Comparison of ENCODE assay signal across 6 cellular contexts in the genomic region with DNA sequence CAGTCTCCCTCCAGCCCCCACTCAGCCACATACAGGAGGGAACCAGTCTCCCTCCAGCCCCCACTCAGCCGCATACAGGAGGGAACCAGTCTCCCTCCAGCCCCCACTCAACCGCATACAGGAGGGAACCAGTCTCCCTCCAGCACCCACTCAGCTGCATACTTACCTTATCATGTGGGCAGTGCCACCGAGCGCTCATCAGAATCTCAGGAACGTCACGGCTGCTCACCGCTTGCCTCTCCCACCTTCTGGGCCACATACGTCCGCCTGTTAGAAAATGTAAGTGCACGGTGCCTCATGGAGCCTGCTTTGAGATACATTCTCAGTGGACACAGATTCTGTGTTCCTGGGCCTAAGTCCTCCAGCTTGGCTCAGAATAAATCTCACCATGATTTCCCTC.
DNase-seq lines count a peak whose midpoint lies in the region; ATAC-seq, FAIRE-seq and TF ChIP-seq lines count a peak whose summit lies in the region.
"Not testable (repeated sequence)": the region's sequence is repeated elsewhere in the genome, so short reads cannot be mapped to it uniquely, and the experiment has no call there.

No MANE protein-coding gene starts in this region.

- not testable (repeated sequence) for H2BK120ac ChIP-seq in H1 (replicated peaks; ENCODE audit: low read depth, low read length)

- TF ChIP-seq CTCF in WTC11 (IDR thresholded peaks at IDR 0.05); H1 (IDR thresholded peaks at IDR 0.05; ENCODE audit: control extremely low read depth in 1 of 3, insufficient read depth in 1 of 3, low read depth in 1 of 3, low read length in 3 of 3); mesothelial cell of epicardium (IDR thresholded peaks at IDR 0.05; ENCODE audit: unreplicated experiment); omental fat pad (IDR thresholded peaks at IDR 0.05): not testable (repeated sequence)

- intact Hi-C loops in left colon (cut with DNase I, micrococcal nuclease) = not testable (repeated sequence)

- DNase-seq in NCI-H226 = peak; percentile 22
- not testable (repeated sequence) for DNase-seq in WTC11 (ENCODE audit: low spot score); H1 (ENCODE audit: low read depth in 1 of 2, low spot score in 2 of 2); mesothelial cell of epicardium (ENCODE audit: low spot score in 2 of 2, unreplicated experiment in 2 of 2); omental fat pad (ENCODE audit: low spot score)
- DNase-seq in left colon = peak in 1 of 2 donors; percentile 23

- not testable (repeated sequence) for H3K9me3 ChIP-seq in H1 (ENCODE audit: insufficient read depth in 2 of 2, low read depth in 1 of 2, low read length in 1 of 2)

- H3K27ac ChIP-seq in H1 (ENCODE audit: low read depth, low read length) = not testable (repeated sequence)

- H2BK12ac ChIP-seq in H1 (ENCODE audit: low read depth, low read length) = 0 out of 2 replicates have a peak overlapping the region, but pooled peaks have one; percentile 5

- FAIRE-seq in H1 (lab: Jason Lieb, UNC) = not testable (repeated sequence)

- not testable (repeated sequence) for H3K79me2 ChIP-seq in H1 (ENCODE audit: control insufficient read depth in 1 of 2, insufficient read depth in 2 of 2, low read length in 2 of 2)

- H3K18ac ChIP-seq in H1 (ENCODE audit: extremely low read depth, low read length) = peak overlapping the region; percentile 13; the same call in 1 of the 2 replicates

- not testable (repeated sequence) for H4K20me1 ChIP-seq in H1 (replicated peaks in 1 of 2; ENCODE audit: control insufficient read depth in 1 of 2, insufficient read depth in 2 of 2, low read length in 2 of 2)

- H2BK5ac ChIP-seq in H1 (ENCODE audit: low read depth, low read length) = 0 out of 2 replicates have a peak overlapping the region, but pooled peaks have one; percentile 0

- H2BK20ac ChIP-seq in H1 (ENCODE audit: low read length) = not testable (repeated sequence)

- H3K27me3 Mint-ChIP-seq in WTC11 (ENCODE audit: low read depth); mesothelial cell of epicardium (ENCODE audit: low read depth): not testable (repeated sequence)

- CTCF ChIA-PET in WTC11 (lab: Charles Lee) = not testable (repeated sequence)
- CTCF ChIA-PET in H1 (lab: Charles Lee; ENCODE audit: partially characterized antibody) = interaction anchor here (2.5 kb wide), 1 partner anchor 18 kb away, joined by 8 read pairs; no protein-coding TSS in a partner anchor

- not testable (repeated sequence) for H3K4me2 ChIP-seq in H1 (ENCODE audit: insufficient read depth in 1 of 2, low read depth in 2 of 2, low read length in 2 of 2)

- H3K27ac Mint-ChIP-seq in WTC11 (peak overlapping the region; percentile 91), mesothelial cell of epicardium (peak overlapping the region; percentile 15)

- not testable (repeated sequence) for H2AFZ ChIP-seq in H1 (ENCODE audit: low read length)

- not testable (repeated sequence) for H2BK15ac ChIP-seq in H1 (ENCODE audit: low read length)

- not testable (repeated sequence) for H3K56ac ChIP-seq in H1 (replicated peaks; ENCODE audit: insufficient read length, low read depth, low read length)

- TF ChIP-seq POLR2A in H1 (IDR thresholded peaks at IDR 0.05; ENCODE audit: control extremely low read depth in 1 of 2, low read depth in 2 of 2, low read length in 2 of 2) = not testable (repeated sequence)

- not testable (repeated sequence) for H2AK5ac ChIP-seq in H1 (ENCODE audit: low read depth, low read length)

- H3K36me3 ChIP-seq in H1 (ENCODE audit: control insufficient read depth in 2 of 4, insufficient read depth in 4 of 4, low read length in 3 of 4) = not testable (repeated sequence)

- H4K8ac ChIP-seq in H1 (ENCODE audit: extremely low read depth, insufficient read depth, low read length) = not testable (repeated sequence)

- H3K9me3 Mint-ChIP-seq in WTC11 = peaks cover 15% of the 10 kb centered on the region
- H3K9me3 Mint-ChIP-seq in mesothelial cell of epicardium = not testable (repeated sequence)

- not testable (repeated sequence) for TF ChIP-seq RAD21 in H1 (IDR thresholded peaks at IDR 0.05 in 1 of 2, conservative IDR thresholded peaks at IDR 0.05 in 1 of 2; ENCODE audit: low read depth in 2 of 2, low read length in 2 of 2)

- not testable (repeated sequence) for H3K14ac ChIP-seq in H1 (ENCODE audit: insufficient read length)

- WGBS in H1 (ENCODE audit: extremely low coverage in 1 of 2, insufficient coverage in 1 of 2, insufficient read length in 1 of 2, insufficient replicate concordance in 2 of 2, low coverage in 1 of 2, low lambda C conversion rate in 2 of 2, missing lambda C conversion rate in 1 of 2), 2 experiments = 71% methylated on average over 9 of the region's 10 CpGs; no CpG with 5 or more reads in 1 of the 2 experiments

- H3K4ac ChIP-seq in H1 (replicated peaks; ENCODE audit: insufficient read length, low read depth, low read length) = not testable (repeated sequence)

- H3K36me3 Mint-ChIP-seq in WTC11 = peaks cover 64% of the 10 kb centered on the region
- not testable (repeated sequence) for H3K36me3 Mint-ChIP-seq in mesothelial cell of epicardium

- H3K4me3 ChIP-seq in H1 (ENCODE audit: extremely low read depth in 1 of 4, insufficient read depth in 2 of 4, low read depth in 3 of 4, low read length in 4 of 4) = not testable (repeated sequence)

- peaks cover 4 to 25% (median 16%) of the 10 kb centered on the region in 4 experiments for H3K4me1 ChIP-seq in H1 (replicated peaks in 1 of 4; ENCODE audit: control insufficient read depth in 3 of 4, insufficient read depth in 4 of 4, low read length in 3 of 4)

- not testable (repeated sequence) for H3K27me3 ChIP-seq in H1 (replicated peaks in 1 of 4; ENCODE audit: control insufficient read depth in 3 of 4, extremely low read depth in 1 of 4, insufficient read depth in 3 of 4, low read length in 3 of 4)

- not testable (repeated sequence) for ATAC-seq in WTC11
- ATAC-seq in left colon (peak; percentile 26), omental fat pad (ENCODE audit: low FRiP score) (peak; percentile 42)

- not testable (repeated sequence) for H3K4me3 Mint-ChIP-seq in WTC11, mesothelial cell of epicardium

- not testable (repeated sequence) for H3K79me1 ChIP-seq in H1 (ENCODE audit: low read depth, low read length)

- H3K9ac ChIP-seq in H1 (replicated peaks in 1 of 4; ENCODE audit: extremely low read depth in 1 of 4, low read depth in 3 of 4, low read length in 3 of 4) = not testable (repeated sequence)

- not testable (repeated sequence) for H3K23me2 ChIP-seq in H1 (ENCODE audit: low read depth, low read length)

- not testable (repeated sequence) for H3K23ac ChIP-seq in H1 (ENCODE audit: insufficient read length)

- H4K5ac ChIP-seq in H1 (ENCODE audit: insufficient read length, low read depth, low read length) = not testable (repeated sequence)

- peaks cover 64% of the 10 kb centered on the region for H3K4me1 Mint-ChIP-seq in WTC11
- not testable (repeated sequence) for H3K4me1 Mint-ChIP-seq in mesothelial cell of epicardium

- not testable (repeated sequence) for TF ChIP-seq EP300 in H1 (IDR thresholded peaks at IDR 0.05; ENCODE audit: borderline replicate concordance in 1 of 2, low read depth in 2 of 2, low read length in 2 of 2)

- POLR2A ChIA-PET in WTC11 (lab: Charles Lee) = not testable (repeated sequence)
- POLR2A ChIA-PET in H1 (lab: Charles Lee; ENCODE audit: partially characterized antibody) = interaction anchor here (0.8 to 1.7 kb wide), 5 partner anchors 10 to 133 kb away, joined by 3 to 6 read pairs (median 3); no protein-coding TSS in a partner anchor

- H4K91ac ChIP-seq in H1 (replicated peaks; ENCODE audit: insufficient read length, low read length) = peak overlapping the region; percentile 37
